ENCODE assay signal across 1 cellular context in the genomic region with DNA sequence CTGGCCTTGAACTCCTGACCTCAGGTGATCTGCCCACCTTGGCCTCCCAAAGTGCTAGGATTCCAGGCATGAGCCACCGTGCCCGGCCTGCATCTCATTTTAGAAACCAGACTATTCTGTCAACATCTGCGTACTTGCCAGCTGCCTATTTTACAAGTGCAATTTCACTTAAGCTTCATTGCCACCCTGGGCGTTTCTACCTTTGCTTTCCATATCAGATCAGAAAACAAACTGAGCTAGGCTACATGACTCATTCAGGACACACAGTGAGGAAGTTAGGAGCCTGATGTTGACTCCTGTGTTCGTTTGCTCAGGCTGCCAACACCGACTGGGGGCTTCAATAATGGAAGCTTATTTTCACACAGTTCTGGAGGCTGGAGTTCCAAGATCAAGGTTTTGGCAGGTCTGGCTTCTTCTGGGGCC.
TF ChIP-seq lines count a peak whose summit lies in the region.

No MANE protein-coding gene starts in this region.

TF ChIP-seq in HepG2, 621 proteins besides CTCF, POLR2A, EP300 and RAD21 (continued from another document):
- TF ChIP-seq, protein P1, sequence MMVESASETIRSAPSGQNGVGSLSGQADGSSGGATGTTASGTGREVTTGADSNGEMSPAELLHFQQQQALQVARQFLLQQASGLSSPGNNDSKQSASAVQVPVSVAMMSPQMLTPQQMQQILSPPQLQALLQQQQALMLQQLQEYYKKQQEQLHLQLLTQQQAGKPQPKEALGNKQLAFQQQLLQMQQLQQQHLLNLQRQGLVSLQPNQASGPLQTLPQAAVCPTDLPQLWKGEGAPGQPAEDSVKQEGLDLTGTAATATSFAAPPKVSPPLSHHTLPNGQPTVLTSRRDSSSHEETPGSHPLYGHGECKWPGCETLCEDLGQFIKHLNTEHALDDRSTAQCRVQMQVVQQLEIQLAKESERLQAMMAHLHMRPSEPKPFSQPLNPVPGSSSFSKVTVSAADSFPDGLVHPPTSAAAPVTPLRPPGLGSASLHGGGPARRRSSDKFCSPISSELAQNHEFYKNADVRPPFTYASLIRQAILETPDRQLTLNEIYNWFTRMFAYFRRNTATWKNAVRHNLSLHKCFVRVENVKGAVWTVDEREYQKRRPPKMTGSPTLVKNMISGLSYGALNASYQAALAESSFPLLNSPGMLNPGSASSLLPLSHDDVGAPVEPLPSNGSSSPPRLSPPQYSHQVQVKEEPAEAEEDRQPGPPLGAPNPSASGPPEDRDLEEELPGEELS (CRISPR knock-in tag; IDR thresholded peaks at IDR 0.05) = peak; percentile 24; the same call in 1 of the 2 replicates
- TF ChIP-seq TBX3 (IDR thresholded peaks at IDR 0.05; ENCODE audit: borderline replicate concordance) (peak; percentile 31; the same call in 1 of the 2 replicates), NR2F1 (CRISPR knock-in tag; IDR thresholded peaks at IDR 0.05) (peak in 1 of 2 experiments; percentile 72; a peak in 2 of 4 replicates), TBX2 (CRISPR knock-in tag; IDR thresholded peaks at IDR 0.05; ENCODE audit: borderline replicate concordance) (peak; percentile 55; the same call in 1 of the 2 replicates), SNRNP70 (IDR thresholded peaks at IDR 0.05; ENCODE audit: low read depth, low read length) (no peak), ELF3 (CRISPR knock-in tag; IDR thresholded peaks at IDR 0.05) (peak; percentile 58; the same call in 1 of the 2 replicates), MIXL1 (CRISPR knock-in tag; IDR thresholded peaks at IDR 0.05) (peak; percentile 22; the same call in 1 of the 2 replicates), HDAC2 (CRISPR knock-in tag; IDR thresholded peaks at IDR 0.05) (peak; percentile 37; the same call in 1 of the 2 replicates), NFATC3 (CRISPR knock-in tag; IDR thresholded peaks at IDR 0.05) (no peak), FOXP1 (IDR thresholded peaks at IDR 0.05) (no peak), FOXP1 (CRISPR knock-in tag; IDR thresholded peaks at IDR 0.05) (peak; percentile 49), SIN3B (IDR thresholded peaks at IDR 0.05; ENCODE audit: low read length) (no peak), FOXM1 (CRISPR knock-in tag; IDR thresholded peaks at IDR 0.05) (no peak), PITX1 (CRISPR knock-in tag; IDR thresholded peaks at IDR 0.05) (0 out of 2 replicates have a peak, but pooled peaks have one; percentile 50), AHDC1 (CRISPR knock-in tag; IDR thresholded peaks at IDR 0.05; ENCODE audit: borderline replicate concordance) (peak; percentile 49; the same call in 1 of the 2 replicates), RXRA (CRISPR knock-in tag; IDR thresholded peaks at IDR 0.05) (peak; percentile 68)
- TF ChIP-seq, protein P2, sequence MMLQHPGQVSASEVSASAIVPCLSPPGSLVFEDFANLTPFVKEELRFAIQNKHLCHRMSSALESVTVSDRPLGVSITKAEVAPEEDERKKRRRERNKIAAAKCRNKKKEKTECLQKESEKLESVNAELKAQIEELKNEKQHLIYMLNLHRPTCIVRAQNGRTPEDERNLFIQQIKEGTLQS (CRISPR knock-in tag; IDR thresholded peaks at IDR 0.05) = no peak
- TF ChIP-seq, protein P3, sequence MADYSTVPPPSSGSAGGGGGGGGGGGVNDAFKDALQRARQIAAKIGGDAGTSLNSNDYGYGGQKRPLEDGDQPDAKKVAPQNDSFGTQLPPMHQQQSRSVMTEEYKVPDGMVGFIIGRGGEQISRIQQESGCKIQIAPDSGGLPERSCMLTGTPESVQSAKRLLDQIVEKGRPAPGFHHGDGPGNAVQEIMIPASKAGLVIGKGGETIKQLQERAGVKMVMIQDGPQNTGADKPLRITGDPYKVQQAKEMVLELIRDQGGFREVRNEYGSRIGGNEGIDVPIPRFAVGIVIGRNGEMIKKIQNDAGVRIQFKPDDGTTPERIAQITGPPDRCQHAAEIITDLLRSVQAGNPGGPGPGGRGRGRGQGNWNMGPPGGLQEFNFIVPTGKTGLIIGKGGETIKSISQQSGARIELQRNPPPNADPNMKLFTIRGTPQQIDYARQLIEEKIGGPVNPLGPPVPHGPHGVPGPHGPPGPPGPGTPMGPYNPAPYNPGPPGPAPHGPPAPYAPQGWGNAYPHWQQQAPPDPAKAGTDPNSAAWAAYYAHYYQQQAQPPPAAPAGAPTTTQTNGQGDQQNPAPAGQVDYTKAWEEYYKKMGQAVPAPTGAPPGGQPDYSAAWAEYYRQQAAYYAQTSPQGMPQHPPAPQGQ (CRISPR knock-in tag; IDR thresholded peaks at IDR 0.05; ENCODE audit: borderline replicate concordance) = no peak
- TF ChIP-seq, protein P4, sequence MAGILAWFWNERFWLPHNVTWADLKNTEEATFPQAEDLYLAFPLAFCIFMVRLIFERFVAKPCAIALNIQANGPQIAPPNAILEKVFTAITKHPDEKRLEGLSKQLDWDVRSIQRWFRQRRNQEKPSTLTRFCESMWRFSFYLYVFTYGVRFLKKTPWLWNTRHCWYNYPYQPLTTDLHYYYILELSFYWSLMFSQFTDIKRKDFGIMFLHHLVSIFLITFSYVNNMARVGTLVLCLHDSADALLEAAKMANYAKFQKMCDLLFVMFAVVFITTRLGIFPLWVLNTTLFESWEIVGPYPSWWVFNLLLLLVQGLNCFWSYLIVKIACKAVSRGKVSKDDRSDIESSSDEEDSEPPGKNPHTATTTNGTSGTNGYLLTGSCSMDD (CRISPR knock-in tag; IDR thresholded peaks at IDR 0.05) = no peak
- TF ChIP-seq, protein P5, sequence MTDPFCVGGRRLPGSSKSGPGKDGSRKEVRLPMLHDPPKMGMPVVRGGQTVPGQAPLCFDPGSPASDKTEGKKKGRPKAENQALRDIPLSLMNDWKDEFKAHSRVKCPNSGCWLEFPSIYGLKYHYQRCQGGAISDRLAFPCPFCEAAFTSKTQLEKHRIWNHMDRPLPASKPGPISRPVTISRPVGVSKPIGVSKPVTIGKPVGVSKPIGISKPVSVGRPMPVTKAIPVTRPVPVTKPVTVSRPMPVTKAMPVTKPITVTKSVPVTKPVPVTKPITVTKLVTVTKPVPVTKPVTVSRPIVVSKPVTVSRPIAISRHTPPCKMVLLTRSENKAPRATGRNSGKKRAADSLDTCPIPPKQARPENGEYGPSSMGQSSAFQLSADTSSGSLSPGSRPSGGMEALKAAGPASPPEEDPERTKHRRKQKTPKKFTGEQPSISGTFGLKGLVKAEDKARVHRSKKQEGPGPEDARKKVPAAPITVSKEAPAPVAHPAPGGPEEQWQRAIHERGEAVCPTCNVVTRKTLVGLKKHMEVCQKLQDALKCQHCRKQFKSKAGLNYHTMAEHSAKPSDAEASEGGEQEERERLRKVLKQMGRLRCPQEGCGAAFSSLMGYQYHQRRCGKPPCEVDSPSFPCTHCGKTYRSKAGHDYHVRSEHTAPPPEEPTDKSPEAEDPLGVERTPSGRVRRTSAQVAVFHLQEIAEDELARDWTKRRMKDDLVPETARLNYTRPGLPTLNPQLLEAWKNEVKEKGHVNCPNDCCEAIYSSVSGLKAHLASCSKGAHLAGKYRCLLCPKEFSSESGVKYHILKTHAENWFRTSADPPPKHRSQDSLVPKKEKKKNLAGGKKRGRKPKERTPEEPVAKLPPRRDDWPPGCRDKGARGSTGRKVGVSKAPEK (CRISPR knock-in tag; IDR thresholded peaks at IDR 0.05; ENCODE audit: borderline replicate concordance) = no peak
TF ChIP-seq in HepG2: peak in this region for 40.
